Comparison of ENCODE assay signal across 1 cellular context in genomic region chr21:8419925-8420560, GRCh38.
A peak's percentile ranks its signal among the peaks of the same experiment; 100 is the strongest.
TF ChIP-seq lines count a peak whose summit lies in the region.

No MANE protein-coding gene starts in this region.

TF ChIP-seq in GM12878, 131 proteins besides CTCF, POLR2A, EP300 and RAD21 (continued from another document):
- TF ChIP-seq NBN (IDR thresholded peaks at IDR 0.05), result peak; percentile 60; the same call in 1 of the 2 replicates
- TF ChIP-seq NR2C1 (IDR thresholded peaks at IDR 0.05), result peak; percentile 49; the same call in 1 of the 2 replicates
- TF ChIP-seq ZNF622 (IDR thresholded peaks at IDR 0.05), result peak; percentile 46
- TF ChIP-seq CBX3 (IDR thresholded peaks at IDR 0.05; ENCODE audit: borderline replicate concordance, low read depth), result peak; percentile 99
- peak; percentile 16 to 72; a peak in 2 of 4 replicates for TF ChIP-seq IKZF2 (IDR thresholded peaks at IDR 0.05)
- peak; percentile 29; the same call in 1 of the 2 replicates for TF ChIP-seq RAD51 (IDR thresholded peaks at IDR 0.05)
- TF ChIP-seq SMAD1 (IDR thresholded peaks at IDR 0.05; ENCODE audit: low read depth, partially characterized antibody), result peak; percentile 90
- TF ChIP-seq, protein P1, sequence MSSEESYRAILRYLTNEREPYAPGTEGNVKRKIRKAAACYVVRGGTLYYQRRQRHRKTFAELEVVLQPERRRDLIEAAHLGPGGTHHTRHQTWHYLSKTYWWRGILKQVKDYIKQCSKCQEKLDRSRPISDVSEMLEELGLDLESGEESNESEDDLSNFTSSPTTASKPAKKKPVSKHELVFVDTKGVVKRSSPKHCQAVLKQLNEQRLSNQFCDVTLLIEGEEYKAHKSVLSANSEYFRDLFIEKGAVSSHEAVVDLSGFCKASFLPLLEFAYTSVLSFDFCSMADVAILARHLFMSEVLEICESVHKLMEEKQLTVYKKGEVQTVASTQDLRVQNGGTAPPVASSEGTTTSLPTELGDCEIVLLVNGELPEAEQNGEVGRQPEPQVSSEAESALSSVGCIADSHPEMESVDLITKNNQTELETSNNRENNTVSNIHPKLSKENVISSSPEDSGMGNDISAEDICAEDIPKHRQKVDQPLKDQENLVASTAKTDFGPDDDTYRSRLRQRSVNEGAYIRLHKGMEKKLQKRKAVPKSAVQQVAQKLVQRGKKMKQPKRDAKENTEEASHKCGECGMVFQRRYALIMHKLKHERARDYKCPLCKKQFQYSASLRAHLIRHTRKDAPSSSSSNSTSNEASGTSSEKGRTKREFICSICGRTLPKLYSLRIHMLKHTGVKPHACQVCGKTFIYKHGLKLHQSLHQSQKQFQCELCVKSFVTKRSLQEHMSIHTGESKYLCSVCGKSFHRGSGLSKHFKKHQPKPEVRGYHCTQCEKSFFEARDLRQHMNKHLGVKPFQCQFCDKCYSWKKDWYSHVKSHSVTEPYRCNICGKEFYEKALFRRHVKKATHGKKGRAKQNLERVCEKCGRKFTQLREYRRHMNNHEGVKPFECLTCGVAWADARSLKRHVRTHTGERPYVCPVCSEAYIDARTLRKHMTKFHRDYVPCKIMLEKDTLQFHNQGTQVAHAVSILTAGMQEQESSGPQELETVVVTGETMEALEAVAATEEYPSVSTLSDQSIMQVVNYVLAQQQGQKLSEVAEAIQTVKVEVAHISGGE (CRISPR knock-in tag; IDR thresholded peaks at IDR 0.05), result peak; percentile 74
- TF ChIP-seq, protein P2, sequence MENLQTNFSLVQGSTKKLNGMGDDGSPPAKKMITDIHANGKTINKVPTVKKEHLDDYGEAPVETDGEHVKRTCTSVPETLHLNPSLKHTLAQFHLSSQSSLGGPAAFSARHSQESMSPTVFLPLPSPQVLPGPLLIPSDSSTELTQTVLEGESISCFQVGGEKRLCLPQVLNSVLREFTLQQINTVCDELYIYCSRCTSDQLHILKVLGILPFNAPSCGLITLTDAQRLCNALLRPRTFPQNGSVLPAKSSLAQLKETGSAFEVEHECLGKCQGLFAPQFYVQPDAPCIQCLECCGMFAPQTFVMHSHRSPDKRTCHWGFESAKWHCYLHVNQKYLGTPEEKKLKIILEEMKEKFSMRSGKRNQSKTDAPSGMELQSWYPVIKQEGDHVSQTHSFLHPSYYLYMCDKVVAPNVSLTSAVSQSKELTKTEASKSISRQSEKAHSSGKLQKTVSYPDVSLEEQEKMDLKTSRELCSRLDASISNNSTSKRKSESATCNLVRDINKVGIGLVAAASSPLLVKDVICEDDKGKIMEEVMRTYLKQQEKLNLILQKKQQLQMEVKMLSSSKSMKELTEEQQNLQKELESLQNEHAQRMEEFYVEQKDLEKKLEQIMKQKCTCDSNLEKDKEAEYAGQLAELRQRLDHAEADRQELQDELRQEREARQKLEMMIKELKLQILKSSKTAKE (IDR thresholded peaks at IDR 0.05; ENCODE audit: low read depth, poor library complexity, severe bottlenecking), result peak; percentile 32
- peak; percentile 48; the same call in 1 of the 2 replicates for TF ChIP-seq STAT1 (conservative IDR thresholded peaks at IDR 0.05)
- peak; percentile 28; the same call in 1 of the 2 replicates for TF ChIP-seq PAX8 (IDR thresholded peaks at IDR 0.05)
- TF ChIP-seq, protein P3, sequence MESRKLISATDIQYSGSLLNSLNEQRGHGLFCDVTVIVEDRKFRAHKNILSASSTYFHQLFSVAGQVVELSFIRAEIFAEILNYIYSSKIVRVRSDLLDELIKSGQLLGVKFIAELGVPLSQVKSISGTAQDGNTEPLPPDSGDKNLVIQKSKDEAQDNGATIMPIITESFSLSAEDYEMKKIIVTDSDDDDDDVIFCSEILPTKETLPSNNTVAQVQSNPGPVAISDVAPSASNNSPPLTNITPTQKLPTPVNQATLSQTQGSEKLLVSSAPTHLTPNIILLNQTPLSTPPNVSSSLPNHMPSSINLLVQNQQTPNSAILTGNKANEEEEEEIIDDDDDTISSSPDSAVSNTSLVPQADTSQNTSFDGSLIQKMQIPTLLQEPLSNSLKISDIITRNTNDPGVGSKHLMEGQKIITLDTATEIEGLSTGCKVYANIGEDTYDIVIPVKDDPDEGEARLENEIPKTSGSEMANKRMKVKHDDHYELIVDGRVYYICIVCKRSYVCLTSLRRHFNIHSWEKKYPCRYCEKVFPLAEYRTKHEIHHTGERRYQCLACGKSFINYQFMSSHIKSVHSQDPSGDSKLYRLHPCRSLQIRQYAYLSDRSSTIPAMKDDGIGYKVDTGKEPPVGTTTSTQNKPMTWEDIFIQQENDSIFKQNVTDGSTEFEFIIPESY (IDR thresholded peaks at IDR 0.05), result peak; percentile 88; the same call in 1 of the 2 replicates
- peak; percentile 77 for TF ChIP-seq RELA (IDR thresholded peaks at IDR 0.05; ENCODE audit: borderline replicate concordance, partially characterized antibody)
- TF ChIP-seq FOXK2 (IDR thresholded peaks at IDR 0.05), result peak; percentile 95
- peak; percentile 64; the same call in 1 of the 2 replicates for TF ChIP-seq ZBTB40 (IDR thresholded peaks at IDR 0.05; ENCODE audit: borderline replicate concordance)
